In genomic region chr5:111511174-111512025, GRCh38 we compare ENCODE assay signal across 8 cellular contexts. TPM values are rescaled to one million over a fixed set of nuclear protein-coding genes. Genes with fewer than 3 reads are reported as not detected.
DNase-seq lines count a peak whose midpoint lies in the region; ATAC-seq and TF ChIP-seq lines count a peak whose summit lies in the region.

No MANE protein-coding gene starts in this region.

- TF ChIP-seq CTCF in SU-DHL-6 (IDR thresholded peaks at IDR 0.05; ENCODE audit: insufficient read depth, low read length, poor library complexity, severe bottlenecking) (no peak), fibroblast of pulmonary artery (IDR thresholded peaks at IDR 0.05; ENCODE audit: low read length, missing control alignments) (no peak), osteocyte (IDR thresholded peaks at IDR 0.05) (no peak)

- peaks cover 5% of the 10 kb centered on the region; the same call in 1 of the 2 replicates for H3F3A ChIP-seq in SU-DHL-6 (ENCODE audit: insufficient read depth)

- H3K27ac ChIP-seq in SU-DHL-6 (ENCODE audit: low read depth, low read length): peak overlapping the region; percentile 74

- DNase-seq in NCI-H1417 (lab: John Stamatoyannopoulos, UW) (peak in 2 of 3 experiments; percentile 33 to 36), NCI-H1417 treated with DMSO at 0.1 percent for 48 hours (lab: John Stamatoyannopoulos, UW) (no peak), fibroblast of pulmonary artery (ENCODE audit: low read depth) (peak; percentile 38), osteocyte (ENCODE audit: extremely low spot score, unreplicated experiment) (no peak), NCI-H1436 (lab: John Stamatoyannopoulos, UW) (no peak)
- no peak for DNase-seq in activated effector memory CD4-positive, alpha-beta T cell treated with anti-CD3 and anti-CD28 coated beads, Interleukin-2, amount 50 U/mL, for 16 hours

- H3K27me3 ChIP-seq in SU-DHL-6 (ENCODE audit: low read length): no peaks in the 10 kb centered on the region

- no peaks in the 10 kb centered on the region for H3K9me3 Mint-ChIP-seq in osteocyte (ENCODE audit: unreplicated experiment)

- H3K9me2 ChIP-seq in SU-DHL-6 (replicated peaks; ENCODE audit: insufficient read depth, low read length): no peaks in the 10 kb centered on the region

- ATAC-seq in HG02885 (IDR thresholded peaks at IDR 0.05; ENCODE audit: poor library complexity, unreplicated experiment): peak; percentile 18

- peak overlapping the region; percentile 95 for H3K27ac Mint-ChIP-seq in osteocyte (ENCODE audit: unreplicated experiment)

- H3K27me3 Mint-ChIP-seq in osteocyte (ENCODE audit: unreplicated experiment): no peaks in the 10 kb centered on the region

- H3K4me3 ChIP-seq in SU-DHL-6 (ENCODE audit: insufficient read depth, low read length, poor library complexity, severe bottlenecking): peak overlapping the region; percentile 89
- peak overlapping the region; percentile 85 for H3K4me3 ChIP-seq in fibroblast of pulmonary artery (replicated peaks; ENCODE audit: low read depth, low read length)

- peaks cover 7% of the 10 kb centered on the region; the same call in 1 of the 2 replicates for H3K36me3 ChIP-seq in SU-DHL-6 (ENCODE audit: low read length)

- H3K9ac ChIP-seq in SU-DHL-6 (ENCODE audit: low read length): peak overlapping the region; percentile 97

- peak overlapping the region; percentile 93 for H3K4me2 ChIP-seq in SU-DHL-6 (ENCODE audit: low read depth, low read length, poor library complexity, severe bottlenecking)

- no peaks in the 10 kb centered on the region for H3K36me3 Mint-ChIP-seq in osteocyte (ENCODE audit: unreplicated experiment)

- H4K20me1 ChIP-seq in SU-DHL-6 (ENCODE audit: low read depth, low read length): peaks cover 29% of the 10 kb centered on the region

- H3K9me3 ChIP-seq in SU-DHL-6 (ENCODE audit: insufficient read depth, low read length): no peaks in the 10 kb centered on the region

- H3K4me1 Mint-ChIP-seq in osteocyte (ENCODE audit: unreplicated experiment): peaks cover 46% of the 10 kb centered on the region

- peak overlapping the region; percentile 96 for H3K4me3 Mint-ChIP-seq in osteocyte (ENCODE audit: unreplicated experiment)

- peak overlapping the region; percentile 42 for H2AFZ ChIP-seq in SU-DHL-6 (ENCODE audit: low read depth, low read length, severe bottlenecking)

- peaks cover 58% of the 10 kb centered on the region for H3K79me2 ChIP-seq in SU-DHL-6 (ENCODE audit: insufficient read depth, low read length)

RNA-seq across cellular contexts. Expression of gene STARD4, which starts 0.9 kb away (rescaled TPM):
- total RNA-seq in osteocyte: 24.8 and 29.7 TPM in 2 replicates

Comparison
In these comparisons a context has a peak if more than half of its experiments do, and no peak if none do; other contexts are left out.
1. DNase-seq: peak in NCI-H1417 (2 of 3) and fibroblast of pulmonary artery (single experiment); none in NCI-H1417 treated with DMSO at 0.1 percent for 48 hours (single experiment), osteocyte (single experiment), activated effector memory CD4-positive, alpha-beta T cell treated with anti-CD3 and anti-CD28 coated beads, Interleukin-2, amount 50 U/mL, for 16 hours (single experiment) and NCI-H1436 (single experiment).